In genomic region chr9:68653141-68653595, GRCh38 we compare ENCODE assay signal across 1 cellular context.
TF ChIP-seq lines count a peak whose summit lies in the region.

No MANE protein-coding gene starts in this region.

TF ChIP-seq in GM12878, 131 proteins besides CTCF, POLR2A, EP300 and RAD21 (continued from another document and continues in another):
- no peak for TF ChIP-seq PBX3 (IDR thresholded peaks at IDR 0.05; ENCODE audit: insufficient replicate concordance, low read depth, low read length)
- peak; percentile 99 for TF ChIP-seq MTA3 (IDR thresholded peaks at IDR 0.05; ENCODE audit: borderline replicate concordance, low read length)
- TF ChIP-seq BMI1 (IDR thresholded peaks at IDR 0.05; ENCODE audit: borderline replicate concordance), result peak; percentile 48; the same call in 1 of the 2 replicates
- TF ChIP-seq HDAC6 (IDR thresholded peaks at IDR 0.05; ENCODE audit: unreplicated experiment), result no peak
- TF ChIP-seq NR2C2 (IDR thresholded peaks at IDR 0.05; ENCODE audit: borderline replicate concordance, control insufficient read depth, insufficient read length, low read depth), result no peak
- TF ChIP-seq ZNF622 (IDR thresholded peaks at IDR 0.05), result no peak
- no peak for TF ChIP-seq CHD1 (IDR thresholded peaks at IDR 0.05; ENCODE audit: low read depth, low read length)
- TF ChIP-seq USF2 (IDR thresholded peaks at IDR 0.05; ENCODE audit: borderline replicate concordance, low read depth, low read length), result no peak
- peak; percentile 87 for TF ChIP-seq MEF2A (IDR thresholded peaks at IDR 0.05; ENCODE audit: insufficient read depth, low read depth, low read length)
- TF ChIP-seq ZNF24 (IDR thresholded peaks at IDR 0.05), result no peak
- no peak for TF ChIP-seq NFYA (IDR thresholded peaks at IDR 0.05; ENCODE audit: borderline replicate concordance, low read depth, low read length)
- TF ChIP-seq MXI1 (IDR thresholded peaks at IDR 0.05; ENCODE audit: low read depth, low read length), result no peak
- peak; percentile 98 for TF ChIP-seq ATF2 (IDR thresholded peaks at IDR 0.05; ENCODE audit: low read length)
- TF ChIP-seq BCL11A (IDR thresholded peaks at IDR 0.05; ENCODE audit: low read depth, low read length), result peak; percentile 81
- no peak for TF ChIP-seq ZNF217 (IDR thresholded peaks at IDR 0.05)
- TF ChIP-seq ZSCAN29 (IDR thresholded peaks at IDR 0.05), result no peak
- no peak for TF ChIP-seq CBX3 (IDR thresholded peaks at IDR 0.05; ENCODE audit: borderline replicate concordance, low read depth)
- no peak for TF ChIP-seq IRF3 (IDR thresholded peaks at IDR 0.05)
- TF ChIP-seq ZBTB11 (CRISPR knock-in tag; IDR thresholded peaks at IDR 0.05), result no peak
- no peak for TF ChIP-seq SMAD1 (IDR thresholded peaks at IDR 0.05; ENCODE audit: low read depth, partially characterized antibody)
- TF ChIP-seq RBBP5 (conservative IDR thresholded peaks at IDR 0.05), result no peak
- no peak for TF ChIP-seq ELK1 (IDR thresholded peaks at IDR 0.05; ENCODE audit: low read depth, low read length)
- 0 out of 2 replicates have a peak, but pooled peaks have one; percentile 58 for TF ChIP-seq TCF3 (IDR thresholded peaks at IDR 0.05; ENCODE audit: borderline replicate concordance, insufficient read depth, low read depth, low read length)
- no peak for TF ChIP-seq HCFC1 (IDR thresholded peaks at IDR 0.05; ENCODE audit: low read length)
- TF ChIP-seq TARDBP (IDR thresholded peaks at IDR 0.05; ENCODE audit: borderline replicate concordance), result peak; percentile 38; the same call in 1 of the 2 replicates
- TF ChIP-seq HDAC2 (IDR thresholded peaks at IDR 0.05), result no peak
- TF ChIP-seq ATF3 (IDR thresholded peaks at IDR 0.05; ENCODE audit: borderline replicate concordance, extremely low read depth, low read depth, low read length), result no peak
- no peak for TF ChIP-seq FOS (IDR thresholded peaks at IDR 0.05; ENCODE audit: borderline replicate concordance, extremely low read depth, insufficient read length)
- TF ChIP-seq ETV6 (conservative IDR thresholded peaks at IDR 0.05 in 1 of 2, IDR thresholded peaks at IDR 0.05 in 1 of 2; ENCODE audit: borderline replicate concordance in 1 of 2, low read depth in 1 of 2), result peak in 1 of 2 experiments; percentile 67; a peak in 1 of 4 replicates
- TF ChIP-seq TBL1XR1 (IDR thresholded peaks at IDR 0.05; ENCODE audit: low read depth, low read length), result no peak
- no peak for TF ChIP-seq SP1 (IDR thresholded peaks at IDR 0.05; ENCODE audit: low read depth, low read length)
- TF ChIP-seq KAT2A (conservative IDR thresholded peaks at IDR 0.05; ENCODE audit: control insufficient read depth, low read depth, low read length), result no peak
- peak; percentile 91; the same call in 1 of the 2 replicates for TF ChIP-seq DPF2 (IDR thresholded peaks at IDR 0.05)
- no peak for TF ChIP-seq RFX5 (IDR thresholded peaks at IDR 0.05; ENCODE audit: low read depth, low read length)
- TF ChIP-seq TCF7 (IDR thresholded peaks at IDR 0.05; ENCODE audit: borderline replicate concordance), result 0 out of 2 replicates have a peak, but pooled peaks have one; percentile 43
- TF ChIP-seq ZBTB4 (CRISPR knock-in tag; IDR thresholded peaks at IDR 0.05), result no peak
- no peak for TF ChIP-seq USF1 (IDR thresholded peaks at IDR 0.05; ENCODE audit: borderline replicate concordance, extremely low read length, insufficient read depth, low read depth, low read length)
- no peak for TF ChIP-seq POLR2AphosphoS5 (IDR thresholded peaks at IDR 0.05; ENCODE audit: low read length)
- TF ChIP-seq KLF5 (IDR thresholded peaks at IDR 0.05; ENCODE audit: partially characterized antibody), result no peak
- TF ChIP-seq PAX8 (IDR thresholded peaks at IDR 0.05), result no peak
- peak; percentile 36 to 62; a peak in 2 of 4 replicates for TF ChIP-seq BHLHE40 (IDR thresholded peaks at IDR 0.05; ENCODE audit: borderline replicate concordance in 1 of 2, low read depth in 2 of 2, low read length in 1 of 2)
- no peak for TF ChIP-seq EGR1 (IDR thresholded peaks at IDR 0.05; ENCODE audit: borderline replicate concordance in 1 of 2, low read depth in 2 of 2, low read length in 2 of 2)
- TF ChIP-seq SREBF1 (IDR thresholded peaks at IDR 0.05; ENCODE audit: low read length), result no peak
- TF ChIP-seq REST (IDR thresholded peaks at IDR 0.05; ENCODE audit: low read depth, low read length), result peak; percentile 36; the same call in 1 of the 2 replicates
- TF ChIP-seq MTA2 (IDR thresholded peaks at IDR 0.05; ENCODE audit: low read depth), result peak; percentile 79
- TF ChIP-seq CEBPB (IDR thresholded peaks at IDR 0.05; ENCODE audit: borderline replicate concordance in 1 of 2, low read depth in 2 of 2, low read length in 2 of 2), result peak in 1 of 2 experiments; percentile 62; a peak in 1 of 4 replicates
